34 cellular contexts compared by ENCODE assay signal in genomic region chr2:208248601-208249000, GRCh38. TPM values are rescaled to one million over a fixed set of nuclear protein-coding genes. Genes with fewer than 3 reads are reported as not detected.
"Had no signal": no experiment of that assay in that cellular context is flagged by ENCODE, and none has a peak within 500 bp of the region (broad histone marks: within the 10 kb centered on the region; RNA-seq: fewer than 3 reads in every experiment).

No MANE protein-coding gene starts in this region.

- H3K4me3 ChIP-seq: coronary artery, esophagus squamous epithelium, gastrocnemius medialis, heart right ventricle, left lung, lower lobe of right lung, mucosa of descending colon had no signal

- DNase-seq: effector CD8-positive, alpha-beta T cell; effector memory CD8-positive, alpha-beta T cell; endodermal cell; erythroblast; esophagus squamous epithelium; foreskin fibroblast; foreskin melanocyte; gastrocnemius medialis; glutamatergic neuron; head of caudate nucleus; heart right ventricle; hippocampal formation; left cardiac atrium; left lung; left ventricle myocardium superior; lower lobe of right lung; mesenchymal stem cell; mucosa of descending colon; naive B cell had no signal

- H3K9me3 ChIP-seq: esophagus squamous epithelium, gastrocnemius medialis, heart right ventricle, left lung, lower lobe of right lung, mucosa of descending colon had no signal

- ATAC-seq: effector memory CD8-positive, alpha-beta T cell; esophagus mucosa; gastrocnemius medialis; heart right ventricle; left cardiac atrium; left lung; left ventricle myocardium superior; lower lobe of right lung; mucosa of descending colon had no signal

- H3K27ac ChIP-seq: coronary artery, epithelial cell of prostate, esophagus squamous epithelium, gastrocnemius medialis, left lung, lower lobe of right lung had no signal

- H3K27me3 ChIP-seq: esophagus squamous epithelium, gastrocnemius medialis, heart right ventricle, left lung had no signal

- FAIRE-seq: colon, endometrium, islet of Langerhans, keratinocyte had no signal

RNA-seq across cellular contexts. Expression of gene C2orf80, which starts 58.8 kb away (rescaled TPM):
- total RNA-seq: dermis microvascular lymphatic vessel endothelial cell, esophagus mucosa, esophagus squamous epithelium, gastrocnemius medialis, glomerular endothelial cell, heart right ventricle, kidney epithelial cell, left cardiac atrium, left lung, left ventricle myocardium superior, lower leg skin, lower lobe of right lung, lung microvascular endothelial cell, mesenteric fat pad, mesothelial cell of epicardium, mucosa of descending colon, myocyte had no signal
- polyA plus RNA-seq: heart right ventricle, keratinocyte had no signal
